8 cellular contexts compared by ENCODE assay signal in genomic region chr4:91630764-91631163, GRCh38.
"Had no signal": no experiment of that assay in that cellular context is flagged by ENCODE, and none has a peak within 500 bp of the region (broad histone marks: within the 10 kb centered on the region; RNA-seq: fewer than 3 reads in every experiment).

No MANE protein-coding gene starts in this region.

- H3K4me2 ChIP-seq: KMS-11 had no signal

- ATAC-seq: HepG2 had no signal

- H3K9ac ChIP-seq: KMS-11 had no signal

- H3K27ac Mint-ChIP-seq: IgD-negative memory B cell had no signal

- DNase-seq: IMR-90, KBM-7, KG1 had no signal

- H3K4me3 Mint-ChIP-seq: IgD-negative memory B cell had no signal

- H3K4me1 Mint-ChIP-seq: IgD-negative memory B cell had no signal

- H3K27ac ChIP-seq: HL-60, KMS-11 had no signal

- H3K36me3 Mint-ChIP-seq: IgD-negative memory B cell had no signal

- FAIRE-seq: HepG2, HTR-8/SVneo had no signal

- H3K27me3 Mint-ChIP-seq: IgD-negative memory B cell had no signal
